Comparison of ENCODE assay signal across 21 cellular contexts in genomic region chr16:87671221-87671620, GRCh38.
DNase-seq lines count a peak whose midpoint lies in the region; ATAC-seq and TF ChIP-seq lines count a peak whose summit lies in the region.
"Had no signal": no experiment of that assay in that cellular context is flagged by ENCODE, and none has a peak within 500 bp of the region (broad histone marks: within the 10 kb centered on the region; RNA-seq: fewer than 3 reads in every experiment).

No MANE protein-coding gene starts in this region.

- no peaks in the 10 kb centered on the region for H3K9me2 ChIP-seq in GM23248 (ENCODE audit: insufficient read depth)

- H3K14ac ChIP-seq in mesenchymal stem cell (ENCODE audit: low read length in 2 of 2), result no peak overlapping the region

- H3F3A ChIP-seq in GM23248 (ENCODE audit: insufficient read depth), result no peaks in the 10 kb centered on the region

- no peak overlapping the region for H2BK12ac ChIP-seq in mesenchymal stem cell (ENCODE audit: low read length in 2 of 2)

- no peaks in the 10 kb centered on the region for H3K79me2 ChIP-seq in GM23248 (ENCODE audit: insufficient read depth)

- H3K9ac ChIP-seq in GM23248 (no peak overlapping the region), mesenchymal stem cell (ENCODE audit: low read length) (no peak overlapping the region)

- in situ Hi-C loops in Caki2 (cut with HindIII; ENCODE audit: low pct_unique_long_range_greater_than_20kb, low sequenced_read_pairs), result no loop called here
- in situ Hi-C loops in GM23248 (cut with MboI), result no loop called here

- H3K36me3 ChIP-seq in GM23248 (ENCODE audit: low read depth) (no peaks in the 10 kb centered on the region), mesenchymal stem cell (ENCODE audit: control insufficient read depth in 1 of 2, insufficient read depth in 2 of 2, low read depth in 1 of 2, low read length in 2 of 2) (no peaks in the 10 kb centered on the region), stomach (no peaks in the 10 kb centered on the region)
- H3K36me3 ChIP-seq: BE2C, HAP-1 had no signal

- no peak for TF ChIP-seq CTCF in stomach (IDR thresholded peaks at IDR 0.05)

- ATAC-seq in GM18519 (IDR thresholded peaks at IDR 0.05; ENCODE audit: low FRiP score, unreplicated experiment), result no peak
- ATAC-seq: GM23338, K562, Panc1 had no signal

- intact Hi-C loops in stomach (cut with DNase I; ENCODE audit: low total_unique reads), result no loop called here

- H3K4me2 ChIP-seq in GM23248 (ENCODE audit: unreplicated experiment), result no peak overlapping the region
- no peak overlapping the region for H3K4me2 ChIP-seq in mesenchymal stem cell (ENCODE audit: low read length, poor library complexity, severe bottlenecking)
- H3K4me2 ChIP-seq: GM23338 had no signal

- no peaks in the 10 kb centered on the region for H3K79me1 ChIP-seq in mesenchymal stem cell (replicated peaks; ENCODE audit: low read length, poor library complexity, severe bottlenecking)

- H3K23ac ChIP-seq in mesenchymal stem cell (ENCODE audit: low read length in 2 of 2), result no peak overlapping the region

- DNase-seq in Caki2 (ENCODE audit: low read depth) (peak; percentile 10), GM23248 (peak; percentile 20), RKO (ENCODE audit: low spot score) (peak; percentile 36), mesenchymal stem cell (no peak), stomach (no peak)
- DNase-seq in activated CD8-positive, alpha-beta memory T cell treated with anti-CD3 and anti-CD28 coated beads for 24 hours, result no peak
- DNase-seq: ACHN; BE2C; Calu3; CD8-positive, alpha-beta memory T cell; DMS79 treated with DMSO at 0.1 percent for 48 hours; NCI-H2029 treated with DMSO at 0.1 percent for 48 hours; NCI-H446 treated with DMSO at 0.1 percent for 48 hours; NCI-H526; SHP77 treated with DMSO at 0.1 percent for 48 hours; T-helper 1 cell had no signal

- no peaks in the 10 kb centered on the region for H3K9me3 ChIP-seq in GM23248 (ENCODE audit: low read depth)
- H3K9me3 ChIP-seq in mesenchymal stem cell (ENCODE audit: control insufficient read depth, low read length), result no peaks in the 10 kb centered on the region
- H3K9me3 ChIP-seq in stomach, result no peaks in the 10 kb centered on the region
- H3K9me3 ChIP-seq: BE2C, HAP-1 had no signal

- 79 to 84% methylated on average over 10 to 13 of the region's 13 CpGs for WGBS in GM23248 (ENCODE audit: low coverage in 1 of 2, low lambda C conversion rate in 2 of 2, missing lambda C conversion rate in 2 of 2), 2 experiments
- WGBS in mesenchymal stem cell, result 86% methylated on average over 13 of the region's 13 CpGs
- 77 to 88% (median 79%) methylated on average over 4 to 13 of the region's 13 CpGs for WGBS in stomach, 5 donors

- H2AK5ac ChIP-seq in mesenchymal stem cell (ENCODE audit: low read length, severe bottlenecking), result no peak overlapping the region

- no peak for TF ChIP-seq POLR2A in stomach (IDR thresholded peaks at IDR 0.05)

- H3K18ac ChIP-seq in mesenchymal stem cell (ENCODE audit: low read depth in 1 of 2, low read length in 2 of 2), result no peak overlapping the region

- no peak overlapping the region for H3K4ac ChIP-seq in mesenchymal stem cell (ENCODE audit: low read depth in 1 of 2, low read length in 2 of 2)

- peak overlapping the region; percentile 48 for H4K91ac ChIP-seq in mesenchymal stem cell (ENCODE audit: low read length)

- H3K4me3 ChIP-seq in GM23248 (no peak overlapping the region), mesenchymal stem cell (ENCODE audit: insufficient read depth in 1 of 2, low read depth in 1 of 2, low read length in 2 of 2) (no peak overlapping the region), stomach (no peak overlapping the region)
- H3K4me3 ChIP-seq: GM23338, HAP-1, K562 had no signal

- H4K8ac ChIP-seq in mesenchymal stem cell (ENCODE audit: low read length), result no peak overlapping the region

- H2AFZ ChIP-seq in GM23248 (no peak overlapping the region), mesenchymal stem cell (ENCODE audit: low read depth, low read length) (no peak overlapping the region)
- H2AFZ ChIP-seq: GM23338 had no signal

- no peak overlapping the region for H2BK5ac ChIP-seq in mesenchymal stem cell (ENCODE audit: low read depth, low read length, poor library complexity, severe bottlenecking)

- no peaks in the 10 kb centered on the region for H3K4me1 ChIP-seq in GM23248 (ENCODE audit: insufficient read depth)
- no peaks in the 10 kb centered on the region for H3K4me1 ChIP-seq in mesenchymal stem cell (ENCODE audit: control insufficient read depth, insufficient read depth, low read depth, low read length)
- H3K4me1 ChIP-seq in stomach, result no peaks in the 10 kb centered on the region
- H3K4me1 ChIP-seq: BE2C, HAP-1 had no signal

- H3K27me3 ChIP-seq in GM23248 (replicated peaks; ENCODE audit: insufficient read depth) (peaks cover 10% of the 10 kb centered on the region; the same call in 1 of the 2 replicates), mesenchymal stem cell (ENCODE audit: control insufficient read depth in 1 of 2, insufficient read depth in 1 of 2, low read length in 2 of 2) (peaks cover 28 to 47% of the 10 kb centered on the region in 2 experiments), stomach (peaks cover 0 to 36% (median 0%) of the 10 kb centered on the region in 3 donors)
- H3K27me3 ChIP-seq: BE2C had no signal

- H2BK120ac ChIP-seq in mesenchymal stem cell (ENCODE audit: low read depth, low read length), result no peak overlapping the region

- no peak overlapping the region for H3K27ac ChIP-seq in GM23248
- H3K27ac ChIP-seq in mesenchymal stem cell (ENCODE audit: low read length, poor library complexity, severe bottlenecking), result no peak overlapping the region
- H3K27ac ChIP-seq in stomach, result no peak overlapping the region

- H4K20me1 ChIP-seq in GM23248 (ENCODE audit: insufficient read depth), result no peaks in the 10 kb centered on the region

- H2BK15ac ChIP-seq in mesenchymal stem cell (ENCODE audit: low read depth, poor library complexity, severe bottlenecking), result no peak overlapping the region

- TF ChIP-seq EP300 in stomach (IDR thresholded peaks at IDR 0.05), result no peak

Comparison
In these comparisons a context has a peak if more than half of its experiments do, and no peak if none do; other contexts are left out.
1. DNase-seq: peak in Caki2 (single experiment), GM23248 (single experiment) and RKO (single experiment); none in mesenchymal stem cell (single experiment), activated CD8-positive, alpha-beta memory T cell treated with anti-CD3 and anti-CD28 coated beads for 24 hours (single experiment) and stomach (single experiment).